In genomic region chr16:73143681-73144370, GRCh38 we compare ENCODE assay signal across 15 cellular contexts.
A peak's percentile ranks its signal among the peaks of the same experiment; 100 is the strongest.
DNase-seq lines count a peak whose midpoint lies in the region; ATAC-seq, FAIRE-seq and TF ChIP-seq lines count a peak whose summit lies in the region.
"Had no signal": no experiment of that assay in that cellular context is flagged by ENCODE, and none has a peak within 500 bp of the region (broad histone marks: within the 10 kb centered on the region; RNA-seq: fewer than 3 reads in every experiment).

No MANE protein-coding gene starts in this region.

- no TSS peak for BruUV-seq in endothelial cell of umbilical vein (replicated peaks; lab: Mats Ljungman, UMichigan)

- no peaks in the 10 kb centered on the region for H3K9me1 ChIP-seq in endothelial cell of umbilical vein (replicated peaks; ENCODE audit: control insufficient read depth, extremely low read depth, insufficient read depth, low read length)

- H3K4me1 ChIP-seq in endothelial cell of umbilical vein (ENCODE audit: control insufficient read depth, extremely low read depth, insufficient read depth, low read length) = peaks cover 12% of the 10 kb centered on the region
- peaks cover 3 to 4% of the 10 kb centered on the region in 2 donors for H3K4me1 ChIP-seq in mucosa of rectum (ENCODE audit: control insufficient read depth in 2 of 2, insufficient read depth in 2 of 2, low read length in 2 of 2)
- H3K4me1 ChIP-seq in transverse colon = peaks cover 5 to 16% (median 8%) of the 10 kb centered on the region in 4 donors

- H3K79me2 ChIP-seq in endothelial cell of umbilical vein (ENCODE audit: control insufficient read depth, insufficient read depth, low read length) = no peaks in the 10 kb centered on the region

- H3K4me3 ChIP-seq in HFF-Myc (replicated peaks; ENCODE audit: low read depth, low read length) (peak overlapping the region; percentile 24), endothelial cell of umbilical vein (replicated peaks in 1 of 3; ENCODE audit: insufficient read depth in 1 of 3, low read depth in 1 of 3, low read length in 3 of 3) (peak overlapping the region; percentile 22 to 72 (median 53)), mucosa of rectum (ENCODE audit: low read length in 2 of 2) (peak overlapping the region; percentile 47 to 65), transverse colon (peak overlapping the region in 3 of 4 donors; percentile 10 to 35 (median 16)), H7 (ENCODE audit: insufficient read depth, low read depth, low read length) (no peak overlapping the region)

- H3K27me3 ChIP-seq in endothelial cell of umbilical vein (ENCODE audit: control insufficient read depth in 2 of 2, insufficient read depth in 2 of 2, low read length in 2 of 2) (peaks cover under 1 to 10% of the 10 kb centered on the region in 2 experiments), mucosa of rectum (ENCODE audit: control insufficient read depth in 2 of 2, insufficient read depth in 2 of 2, low read length in 2 of 2) (no peaks in the 10 kb centered on the region), transverse colon (no peaks in the 10 kb centered on the region), H7 (ENCODE audit: control insufficient read depth, insufficient read depth, low read length) (no peaks in the 10 kb centered on the region)

- H3K27ac Mint-ChIP-seq in stimulated activated naive CD8-positive, alpha-beta T cell treated with anti-CD3 and anti-CD28 coated beads, Interleukin-15, amount 100 ng/mL, for 72 hours = no peak overlapping the region
- H3K27ac Mint-ChIP-seq: activated T-helper 2 cell treated with anti-CD3 and anti-CD28 coated beads, Interferon-gamma antibody, Interleukin-2, Interleukin-4, amounts not matched to agents 10 μg/mL and 5 μg/mL and 100 μg/mL, durations not matched to agents 14 hours and 24 hours and 36 hours had no signal

- no peak for ATAC-seq in stimulated activated naive CD8-positive, alpha-beta T cell treated with anti-CD3 and anti-CD28 coated beads, Interleukin-15, amount 100 ng/mL, for 72 hours

- no peaks in the 10 kb centered on the region for H4K20me1 ChIP-seq in endothelial cell of umbilical vein (replicated peaks; ENCODE audit: control insufficient read depth, extremely low read depth, insufficient read depth, low read length)

- peak overlapping the region; percentile 96 for H3K4me2 ChIP-seq in endothelial cell of umbilical vein (ENCODE audit: insufficient read depth, low read length)

- H3K27ac ChIP-seq in endothelial cell of umbilical vein (ENCODE audit: insufficient read depth, low read depth, low read length) = peak overlapping the region; percentile 17
- H3K27ac ChIP-seq in mucosa of rectum (ENCODE audit: low read depth in 2 of 2, low read length in 2 of 2) = no peak overlapping the region
- H3K27ac ChIP-seq in transverse colon = peak overlapping the region in 2 of 4 donors; percentile 17 to 26
- no peak overlapping the region for H3K27ac ChIP-seq in caudate nucleus (ENCODE audit: low read depth, low read length)

- in situ Hi-C loops in transverse colon (cut with MboI; ENCODE audit: low pct_ligation_motif_present in 1 of 4, low pct_unique_long_range_greater_than_20kb in 1 of 4, low sequenced_read_pairs in 3 of 4) = no loop called here

- DNase-seq in HFF-Myc (ENCODE audit: extremely low read depth, low read depth) (no peak), endothelial cell of umbilical vein (ENCODE audit: low read depth, low spot score) (peak; percentile 59), transverse colon (no peak), caudate nucleus (lab: John Stamatoyannopoulos, UW) (no peak), H7 (no peak), ureter (ENCODE audit: low spot score) (no peak)
- DNase-seq in stimulated activated naive CD8-positive, alpha-beta T cell treated with anti-CD3 and anti-CD28 coated beads, Interleukin-15, amount 100 ng/mL, for 72 hours = no peak
- DNase-seq: activated CD4-positive, CD25-positive, alpha-beta regulatory T cell treated with anti-CD3 and anti-CD28 coated beads, Interleukin-2, amount 50 U/mL, for 72 hours; effector CD4-positive, alpha-beta T cell; GDM1; NCI-H446 treated with DMSO at 0.1 percent for 48 hours; posterior cingulate gyrus had no signal

- intact Hi-C loops in endothelial cell of umbilical vein (cut with micrococcal nuclease) (loop anchor here (2.0 kb wide), 1 partner anchor 77 kb away; no protein-coding TSS in a partner anchor), transverse colon (cut with DNase I; ENCODE audit: low total_unique reads) (no loop called here)

- CTCF ChIA-PET in endothelial cell of umbilical vein (lab: Charles Lee) = interaction anchor here (1.1 to 2.1 kb wide), 4 partner anchors 28 to 311 kb away, joined by 4 to 8 read pairs (median 5); no protein-coding TSS in a partner anchor

- H3K27me3 Mint-ChIP-seq in stimulated activated naive CD8-positive, alpha-beta T cell treated with anti-CD3 and anti-CD28 coated beads, Interleukin-15, amount 100 ng/mL, for 72 hours = no peaks in the 10 kb centered on the region

- WGBS in transverse colon (ENCODE audit: low coverage in 1 of 2), 2 donors = 34 to 38% methylated on average over 14 of the region's 14 CpGs

- TF ChIP-seq POLR2A in endothelial cell of umbilical vein (IDR thresholded peaks at IDR 0.05; ENCODE audit: low read depth, low read length) (no peak), transverse colon (IDR thresholded peaks at IDR 0.05) (no peak)

- dilution Hi-C loops in endothelial cell of umbilical vein (cut with MboI; ENCODE audit: extremely low pct_ligation_motif_present, low sequenced_read_pairs) = no loop called here

- TF ChIP-seq CTCF in HFF-Myc (IDR thresholded peaks at IDR 0.05; ENCODE audit: low read depth, low read length, missing control alignments) (no peak), endothelial cell of umbilical vein (IDR thresholded peaks at IDR 0.05; ENCODE audit: extremely low read depth in 1 of 2, insufficient read depth in 1 of 2, low read depth in 1 of 2, low read length in 2 of 2) (no peak), transverse colon (IDR thresholded peaks at IDR 0.05) (no peak)

- peak overlapping the region; percentile 98 for H2AFZ ChIP-seq in endothelial cell of umbilical vein (ENCODE audit: low read depth, low read length)

- no peaks in the 10 kb centered on the region for H3K9me3 Mint-ChIP-seq in stimulated activated naive CD8-positive, alpha-beta T cell treated with anti-CD3 and anti-CD28 coated beads, Interleukin-15, amount 100 ng/mL, for 72 hours
- H3K9me3 Mint-ChIP-seq: activated T-helper 2 cell treated with anti-CD3 and anti-CD28 coated beads, Interferon-gamma antibody, Interleukin-2, Interleukin-4, amounts not matched to agents 10 μg/mL and 5 μg/mL and 100 μg/mL, durations not matched to agents 14 hours and 24 hours and 36 hours had no signal

- POLR2A ChIA-PET in endothelial cell of umbilical vein (lab: Charles Lee) = no interaction called here

- H3K9me3 ChIP-seq in endothelial cell of umbilical vein (replicated peaks; ENCODE audit: control insufficient read depth, insufficient read depth, low read length) = no peaks in the 10 kb centered on the region
- no peaks in the 10 kb centered on the region for H3K9me3 ChIP-seq in mucosa of rectum (ENCODE audit: control insufficient read depth in 2 of 2, low read length in 2 of 2)
- H3K9me3 ChIP-seq in transverse colon = no peaks in the 10 kb centered on the region

- peak; percentile 76 for FAIRE-seq in endothelial cell of umbilical vein (lab: Jason Lieb, UNC)
- FAIRE-seq: H54 had no signal

- H3K36me3 ChIP-seq in endothelial cell of umbilical vein (ENCODE audit: control insufficient read depth in 2 of 2, extremely low read depth in 1 of 2, insufficient read depth in 2 of 2, low read length in 2 of 2) (no peaks in the 10 kb centered on the region), mucosa of rectum (ENCODE audit: control insufficient read depth in 2 of 2, insufficient read depth in 2 of 2, low read length in 2 of 2) (no peaks in the 10 kb centered on the region), transverse colon (no peaks in the 10 kb centered on the region), H7 (replicated peaks; ENCODE audit: control insufficient read depth, insufficient read depth, low read length) (no peaks in the 10 kb centered on the region)

- H3K4me1 Mint-ChIP-seq in stimulated activated naive CD8-positive, alpha-beta T cell treated with anti-CD3 and anti-CD28 coated beads, Interleukin-15, amount 100 ng/mL, for 72 hours = no peaks in the 10 kb centered on the region

- peak overlapping the region; percentile 69 for H3K9ac ChIP-seq in endothelial cell of umbilical vein (replicated peaks; ENCODE audit: extremely low read depth, insufficient read depth, low read length)
- H3K9ac ChIP-seq in mucosa of rectum (ENCODE audit: low read depth in 1 of 2, low read length in 2 of 2) = peak overlapping the region in 1 of 2 donors; percentile 15

- no peak overlapping the region for H3K4me3 Mint-ChIP-seq in stimulated activated naive CD8-positive, alpha-beta T cell treated with anti-CD3 and anti-CD28 coated beads, Interleukin-15, amount 100 ng/mL, for 72 hours

- no peak for TF ChIP-seq EP300 in transverse colon (IDR thresholded peaks at IDR 0.05; ENCODE audit: low read depth)

TF ChIP-seq in endothelial cell of umbilical vein, 7 proteins besides CTCF, POLR2A, EP300 and RAD21:
- no peak for TF ChIP-seq MYC (IDR thresholded peaks at IDR 0.05; ENCODE audit: low read depth, low read length)
- TF ChIP-seq GATA2 (IDR thresholded peaks at IDR 0.05; ENCODE audit: insufficient read depth, insufficient read length, low read depth, low read length) = no peak
- TF ChIP-seq JUN (IDR thresholded peaks at IDR 0.05; ENCODE audit: borderline replicate concordance, insufficient read depth, insufficient read length, low read depth) = no peak
- no peak for TF ChIP-seq POLR2AphosphoS5 (IDR thresholded peaks at IDR 0.05; ENCODE audit: insufficient read depth, low read depth, low read length)
- TF ChIP-seq FOS (IDR thresholded peaks at IDR 0.05; ENCODE audit: borderline replicate concordance, insufficient read depth, low read length) = no peak
- TF ChIP-seq EZH2 (IDR thresholded peaks at IDR 0.05; ENCODE audit: borderline replicate concordance, low read depth, low read length, severe bottlenecking) = no peak
- TF ChIP-seq MAX (IDR thresholded peaks at IDR 0.05; ENCODE audit: insufficient read depth, insufficient read length) = no peak
TF ChIP-seq in endothelial cell of umbilical vein: peak in this region for 0.
